1 cellular context compared by ENCODE assay signal in the genomic region with DNA sequence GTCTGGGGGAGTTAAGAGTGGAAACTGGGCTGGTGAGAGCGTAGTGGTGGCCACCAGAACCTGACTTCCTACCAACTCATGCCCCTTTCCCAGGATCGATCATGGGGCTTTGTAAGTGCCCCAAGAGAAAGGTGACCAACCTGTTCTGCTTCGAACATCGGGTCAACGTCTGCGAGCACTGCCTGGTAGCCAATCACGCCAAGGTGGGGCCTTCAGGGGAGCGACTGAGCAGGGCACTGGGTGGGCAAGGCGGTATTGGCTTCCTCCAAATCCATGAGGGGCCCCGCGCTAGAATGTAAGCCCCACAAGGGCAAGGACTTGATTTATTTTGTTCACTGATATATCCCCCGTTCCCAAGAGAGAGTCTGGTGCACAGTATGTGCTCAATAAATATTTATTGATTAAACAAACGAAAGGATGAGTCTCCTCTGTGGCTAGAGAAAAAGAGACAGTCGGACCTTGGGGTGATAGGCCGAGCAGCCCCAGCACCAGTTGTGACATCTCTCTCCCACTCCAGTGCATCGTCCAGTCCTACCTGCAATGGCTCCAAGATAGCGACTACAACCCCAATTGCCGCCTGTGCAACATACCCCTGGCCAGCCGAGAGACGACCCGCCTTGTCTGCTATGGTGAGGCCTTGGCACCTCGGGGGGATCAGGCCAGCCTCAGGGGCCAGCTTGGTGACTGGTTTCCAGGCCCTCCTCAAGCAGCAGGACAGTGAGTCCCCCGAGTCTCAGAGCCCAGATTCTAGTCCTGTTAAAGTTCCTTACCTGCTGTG.
TF ChIP-seq lines count a peak whose summit lies in the region.

No MANE protein-coding gene starts in this region.

TF ChIP-seq in HepG2, 621 proteins besides CTCF, POLR2A, EP300 and RAD21:
- TF ChIP-seq MTA1 (CRISPR knock-in tag; IDR thresholded peaks at IDR 0.05; ENCODE audit: borderline replicate concordance) (no peak), ZNF572 (CRISPR knock-in tag; IDR thresholded peaks at IDR 0.05) (no peak), RCOR2 (CRISPR knock-in tag; IDR thresholded peaks at IDR 0.05) (no peak), CCAR2 (optimal IDR thresholded peaks at IDR 0.05; ENCODE audit: low read depth, low read length) (no peak), LCORL (IDR thresholded peaks at IDR 0.05) (no peak), LCORL (CRISPR knock-in tag; IDR thresholded peaks at IDR 0.05) (0 out of 2 replicates have a peak, but pooled peaks have one; percentile 6), ZNF33B (CRISPR knock-in tag; IDR thresholded peaks at IDR 0.05) (0 out of 2 replicates have a peak, but pooled peaks have one; percentile 10), ZNF354B (CRISPR knock-in tag; IDR thresholded peaks at IDR 0.05) (0 out of 2 replicates have a peak, but pooled peaks have one; percentile 23)
- TF ChIP-seq, protein P1, sequence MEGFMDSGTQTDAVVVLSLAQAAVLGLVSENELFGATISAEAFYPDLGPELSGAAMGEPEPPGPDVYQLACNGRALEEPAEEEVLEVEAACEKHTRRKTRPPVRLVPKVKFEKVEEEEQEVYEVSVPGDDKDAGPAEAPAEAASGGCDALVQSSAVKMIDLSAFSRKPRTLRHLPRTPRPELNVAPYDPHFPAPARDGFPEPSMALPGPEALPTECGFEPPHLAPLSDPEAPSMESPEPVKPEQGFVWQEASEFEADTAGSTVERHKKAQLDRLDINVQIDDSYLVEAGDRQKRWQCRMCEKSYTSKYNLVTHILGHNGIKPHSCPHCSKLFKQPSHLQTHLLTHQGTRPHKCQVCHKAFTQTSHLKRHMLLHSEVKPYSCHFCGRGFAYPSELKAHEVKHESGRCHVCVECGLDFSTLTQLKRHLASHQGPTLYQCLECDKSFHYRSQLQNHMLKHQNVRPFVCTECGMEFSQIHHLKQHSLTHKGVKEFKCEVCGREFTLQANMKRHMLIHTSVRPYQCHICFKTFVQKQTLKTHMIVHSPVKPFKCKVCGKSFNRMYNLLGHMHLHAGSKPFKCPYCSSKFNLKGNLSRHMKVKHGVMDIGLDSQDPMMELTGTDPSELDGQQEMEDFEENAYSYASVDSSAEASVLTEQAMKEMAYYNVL (CRISPR knock-in tag; IDR thresholded peaks at IDR 0.05; ENCODE audit: borderline replicate concordance) = no peak
- TF ChIP-seq, protein P2, sequence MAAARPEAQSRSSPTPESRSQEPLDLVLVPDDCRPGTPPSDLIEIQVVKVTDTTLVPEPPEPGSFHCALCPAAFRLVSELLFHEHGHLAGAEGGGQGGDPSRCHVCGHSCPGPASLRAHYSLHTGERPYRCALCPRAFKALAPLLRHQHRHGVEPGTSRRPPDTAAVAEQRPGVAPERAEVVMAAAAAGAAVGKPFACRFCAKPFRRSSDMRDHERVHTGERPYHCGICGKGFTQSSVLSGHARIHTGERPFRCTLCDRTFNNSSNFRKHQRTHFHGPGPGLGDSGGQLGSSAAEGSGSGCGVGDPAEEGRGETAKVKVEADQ (CRISPR knock-in tag; IDR thresholded peaks at IDR 0.05; ENCODE audit: borderline replicate concordance) = peak; percentile 10; the same call in 1 of the 2 replicates
